Comparison of ENCODE assay signal across 19 cellular contexts in the genomic region with DNA sequence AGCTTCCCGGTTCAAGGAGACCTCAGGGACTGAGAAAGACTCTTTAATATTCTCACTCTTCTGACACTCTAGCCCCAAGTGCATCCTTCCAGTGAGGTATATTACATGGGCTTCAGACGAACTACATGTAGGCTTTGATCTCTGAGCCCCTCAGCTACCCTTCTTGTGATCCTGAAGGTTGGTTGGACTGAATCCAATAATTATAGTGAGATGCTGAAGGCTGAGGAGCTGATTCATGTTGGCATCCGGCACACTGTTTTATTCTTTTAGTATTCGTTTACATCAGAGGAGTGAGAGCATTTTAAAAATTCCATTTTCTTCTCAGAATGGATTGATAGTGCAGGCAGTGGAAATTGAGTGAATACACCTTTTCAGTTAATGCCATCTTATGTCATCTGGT. TPM values are rescaled to one million over a fixed set of nuclear protein-coding genes. Genes with fewer than 3 reads are reported as not detected.
DNase-seq lines count a peak whose midpoint lies in the region; ATAC-seq, FAIRE-seq and TF ChIP-seq lines count a peak whose summit lies in the region.
"Had no signal": no experiment of that assay in that cellular context is flagged by ENCODE, and none has a peak within 500 bp of the region (broad histone marks: within the 10 kb centered on the region; RNA-seq: fewer than 3 reads in every experiment).

No MANE protein-coding gene starts in this region.

- H3F3A ChIP-seq in GM23248 (ENCODE audit: insufficient read depth) = 0 out of 2 replicates have a peak, but pooled peaks cover 7% of the 10 kb centered on the region
- no peaks in the 10 kb centered on the region for H3F3A ChIP-seq in PC-3 (ENCODE audit: low read length, unreplicated experiment)

- H3K4me1 ChIP-seq in GM23248 (ENCODE audit: insufficient read depth) = peaks cover 18% of the 10 kb centered on the region
- peaks cover 23% of the 10 kb centered on the region for H3K4me1 ChIP-seq in PC-3 (ENCODE audit: insufficient read depth, low read length)
- no peaks in the 10 kb centered on the region for H3K4me1 ChIP-seq in fibroblast of lung (ENCODE audit: control insufficient read depth, extremely low read depth, insufficient read depth, low read length)

- peak; percentile 46 for DNase-seq in GM23248
- peak; percentile 32 for DNase-seq in PC-3
- DNase-seq in fibroblast of lung (ENCODE audit: low read depth in 2 of 2) = no peak
- no peak for DNase-seq in urothelium cell line (ENCODE audit: low spot score)
- DNase-seq in NCI-H446 (lab: John Stamatoyannopoulos, UW) = no peak
- DNase-seq in NCI-H774 (lab: John Stamatoyannopoulos, UW) = no peak
- DNase-seq in SIG-M5 treated with dmso at 0.1 percent for 504 hours (lab: John Stamatoyannopoulos, UW; ENCODE audit: unreplicated experiment) = no peak
- DNase-seq: ACHN, C1 segment of cervical spinal cord, H9, KBM-7, NCI-H1105 treated with DMSO at 0.1 percent for 48 hours, NCI-H1694, NCI-H2227 treated with DMSO at 0.1 percent for 48 hours, NCI-H524 treated with DMSO at 0.1 percent for 48 hours, T-cell had no signal

- H3K9me3 ChIP-seq in GM23248 (ENCODE audit: low read depth) (no peaks in the 10 kb centered on the region), PC-3 (ENCODE audit: low read length) (no peaks in the 10 kb centered on the region), fibroblast of lung (ENCODE audit: control insufficient read depth, insufficient read depth, low read depth, low read length) (no peaks in the 10 kb centered on the region)

- intact Hi-C loops in PC-3 (cut with micrococcal nuclease) = loop anchor here (10.0 kb wide), 2 partner anchors 737 to 1013 kb away; no protein-coding TSS in a partner anchor

- H4K20me1 ChIP-seq in GM23248 (ENCODE audit: insufficient read depth) (no peaks in the 10 kb centered on the region), PC-3 (ENCODE audit: low read length) (no peaks in the 10 kb centered on the region), fibroblast of lung (ENCODE audit: control insufficient read depth, extremely low read depth, insufficient read depth, low read length) (no peaks in the 10 kb centered on the region)

- H3K27me3 ChIP-seq in GM23248 (replicated peaks; ENCODE audit: insufficient read depth) = no peaks in the 10 kb centered on the region
- no peaks in the 10 kb centered on the region for H3K27me3 ChIP-seq in PC-3 (ENCODE audit: low read length)
- peaks cover 2% of the 10 kb centered on the region for H3K27me3 ChIP-seq in fibroblast of lung (ENCODE audit: control insufficient read depth, insufficient read depth, low read length)

- CTCF ChIA-PET in PC-3 (lab: Charles Lee) = interaction anchor here (0.5 to 0.9 kb wide), 2 partner anchors 10 to 18 kb away, joined by 3 read pairs; no protein-coding TSS in a partner anchor

- no peaks in the 10 kb centered on the region for H3K36me3 ChIP-seq in GM23248 (ENCODE audit: low read depth)
- no peaks in the 10 kb centered on the region for H3K36me3 ChIP-seq in PC-3 (ENCODE audit: low read depth, low read length)
- H3K36me3 ChIP-seq in fibroblast of lung (ENCODE audit: control insufficient read depth, insufficient read depth, low read length) = no peaks in the 10 kb centered on the region

- H3K4me2 ChIP-seq in GM23248 (ENCODE audit: unreplicated experiment) (peak overlapping the region; percentile 56), PC-3 (ENCODE audit: low read length) (no peak overlapping the region), fibroblast of lung (ENCODE audit: extremely low read depth, insufficient read depth, low read length) (peak overlapping the region; percentile 20)

- ATAC-seq in PC-3 = no peak
- ATAC-seq: Right ventricle myocardium inferior, T-cell had no signal

- in situ Hi-C loops in GM23248 (cut with MboI) = no loop called here

- H3K79me2 ChIP-seq in GM23248 (ENCODE audit: insufficient read depth) = no peaks in the 10 kb centered on the region
- no peaks in the 10 kb centered on the region for H3K79me2 ChIP-seq in PC-3 (ENCODE audit: low read length)
- H3K79me2 ChIP-seq in fibroblast of lung (ENCODE audit: control insufficient read depth, insufficient read depth, low read length) = no peaks in the 10 kb centered on the region

- BruUV-seq in PC-3 (replicated peaks; lab: Mats Ljungman, UMichigan) = no TSS peak

- WGBS in GM23248 (ENCODE audit: low coverage in 1 of 2, low lambda C conversion rate in 2 of 2, missing lambda C conversion rate in 2 of 2), 2 experiments = 23 to 31% methylated on average over 4 of the region's 4 CpGs

- TF ChIP-seq CTCF in PC-3 (conservative IDR thresholded peaks at IDR 0.05; ENCODE audit: low read depth, low read length) (no peak), fibroblast of lung (conservative IDR thresholded peaks at IDR 0.05 in 1 of 2, IDR thresholded peaks at IDR 0.05 in 1 of 2; ENCODE audit: low read depth in 1 of 2, low read length in 2 of 2) (no peak)

- H3K9me2 ChIP-seq in GM23248 (ENCODE audit: insufficient read depth) (no peaks in the 10 kb centered on the region), PC-3 (replicated peaks; ENCODE audit: low read length) (no peaks in the 10 kb centered on the region)

- H3K27ac ChIP-seq in GM23248 = no peak overlapping the region
- no peak overlapping the region for H3K27ac ChIP-seq in PC-3 (ENCODE audit: low read length)
- peak overlapping the region; percentile 34 for H3K27ac ChIP-seq in fibroblast of lung (ENCODE audit: insufficient read depth, low read length)

- FAIRE-seq in urothelium cell line (lab: Jason Lieb, UNC) = peak; percentile 77
- FAIRE-seq: D721Med, RCC 7860 had no signal

- H3K4me3 ChIP-seq in GM23248 (peak overlapping the region; percentile 50), PC-3 (ENCODE audit: low read length) (no peak overlapping the region), fibroblast of lung (replicated peaks in 1 of 4; ENCODE audit: control extremely low read depth in 1 of 4, insufficient read depth in 1 of 4, low read depth in 3 of 4, low read length in 4 of 4) (no peak overlapping the region)

- H3K9ac ChIP-seq in GM23248 = no peak overlapping the region
- H3K9ac ChIP-seq in PC-3 (ENCODE audit: low read length) = no peak overlapping the region
- no peak overlapping the region for H3K9ac ChIP-seq in fibroblast of lung (ENCODE audit: insufficient read depth, low read length)

- POLR2A ChIA-PET in PC-3 (lab: Charles Lee; ENCODE audit: unreplicated experiment) = no interaction called here

- H2AFZ ChIP-seq in GM23248 (peak overlapping the region; percentile 35), PC-3 (ENCODE audit: low read length) (no peak overlapping the region), fibroblast of lung (ENCODE audit: low read length) (no peak overlapping the region)

RNA-seq across cellular contexts. Expression of a gene that starts 13.8 kb away (rescaled TPM):
- 1.3 and 1.7 TPM in 2 replicates for total RNA-seq in GM23248 (2014; rRNA removed; shearing (Covaris generic))
- 0.29 and 0.35 TPM in 2 replicates for polyA plus RNA-seq in GM23248 (2016; fragmentation: Nextera tagmentation; extraction: Ambion mirVana)
- 70.6 and 85.3 TPM in 2 replicates for total RNA-seq in PC-3 (2014; rRNA removed)
- 0.51 and 0.83 TPM in 2 replicates for total RNA-seq in fibroblast of lung
- 0.22 and 0.52 TPM in 2 replicates for polyA plus RNA-seq in fibroblast of lung
- polyA plus RNA-seq in fibroblast of lung (2012) = 0.31 and 0.65 TPM in 2 replicates
- 1.1 and 2.5 TPM in 2 replicates for polyA minus RNA-seq in fibroblast of lung (ENCODE audit: low replicate concordance)

RNA-seq across cellular contexts. Expression of a gene that starts 54.0 kb away (rescaled TPM):
- total RNA-seq in GM23248 (2014; rRNA removed; shearing (Covaris generic)) = 2.7 and 3.5 TPM in 2 replicates
- polyA plus RNA-seq in GM23248 (2016; fragmentation: Nextera tagmentation; extraction: Ambion mirVana) (2.4 and 2.9 TPM in 2 replicates), fibroblast of lung (0.61 and 2.9 TPM in 2 replicates)
- total RNA-seq in PC-3 (2014; rRNA removed) (80.8 and 170 TPM in 2 replicates), fibroblast of lung (3.6 and 5.4 TPM in 2 replicates)
- 0.39 and 1.5 TPM in 2 replicates for polyA plus RNA-seq in fibroblast of lung (2012)
- polyA minus RNA-seq in fibroblast of lung (ENCODE audit: low replicate concordance) = 0.90 and 6.3 TPM in 2 replicates

Comparison
In these comparisons a context has a peak if more than half of its experiments do, and no peak if none do; other contexts are left out.
1. DNase-seq: peak in GM23248 (single experiment) and PC-3 (single experiment); none in fibroblast of lung (0 of 2), urothelium cell line (single experiment), NCI-H446 (0 of 2), NCI-H774 (single experiment) and SIG-M5 treated with dmso at 0.1 percent for 504 hours (single experiment).
2. RNA of a gene that starts 13.8 kb away (total RNA-seq): 70.6 to 85.3 TPM in PC-3; 1.3 to 1.7 TPM in GM23248 and 0.51 to 0.83 TPM in fibroblast of lung; every median in the first group is over 10 times any median in the second.
3. RNA of a gene that starts 54.0 kb away (total RNA-seq): 80.8 to 170 TPM in PC-3; 3.6 to 5.4 TPM in fibroblast of lung and 2.7 to 3.5 TPM in GM23248; every median in the first group is over 10 times any median in the second.